Comparison of ENCODE assay signal across 8 cellular contexts in genomic region chr6:33248932-33249731, GRCh38. TPM values are rescaled to one million over a fixed set of nuclear protein-coding genes. Genes with fewer than 3 reads are reported as not detected.
A peak's percentile ranks its signal among the peaks of the same experiment; 100 is the strongest.
DNase-seq lines count a peak whose midpoint lies in the region; ATAC-seq and TF ChIP-seq lines count a peak whose summit lies in the region.

No MANE protein-coding gene starts in this region.

- H3K27ac ChIP-seq in dorsolateral prefrontal cortex (peak overlapping the region; percentile 67 to 96 (median 90)), right lobe of liver (peak overlapping the region; percentile 75 to 86 (median 85))

- TF ChIP-seq POLR2A in right lobe of liver (IDR thresholded peaks at IDR 0.05) = peak; percentile 85

- peak overlapping the region; percentile 91 to 97 (median 96) for H3K27ac Mint-ChIP-seq in CD14-positive monocyte
- peak overlapping the region; percentile 90 for H3K27ac Mint-ChIP-seq in activated CD4-positive, alpha-beta memory T cell treated with anti-CD3 and anti-CD28 coated beads for 36 hours

- peaks cover 0 to 17% (median 7%) of the 10 kb centered on the region in 4 donors for H3K4me1 ChIP-seq in right lobe of liver

- H3K36me3 Mint-ChIP-seq in CD14-positive monocyte = peaks cover 19 to 21% of the 10 kb centered on the region in 2 donors
- peaks cover 28% of the 10 kb centered on the region for H3K36me3 Mint-ChIP-seq in activated CD4-positive, alpha-beta memory T cell treated with anti-CD3 and anti-CD28 coated beads for 36 hours

- intact Hi-C loops in CD14-positive monocyte (cut with micrococcal nuclease) = loop anchor here (2.0 to 10.0 kb wide), 10 partner anchors 37 to 314 kb away; partner anchors contain the start of genes COL11A2 (in 1 of the 2), RXRB (in 1 of the 2) and SLC39A7 (in 1 of the 2)
- intact Hi-C loops in activated CD4-positive, alpha-beta memory T cell treated with anti-CD3 and anti-CD28 coated beads for 36 hours (cut with micrococcal nuclease) = loop anchor here (1.0 to 2.0 kb wide), 9 partner anchors 22 to 234 kb away; partner anchors contain the start of genes KIFC1, PFDN6, RXRB and SLC39A7
- intact Hi-C loops in dorsolateral prefrontal cortex (cut with DNase I) = loop anchor here (1.0 to 5.0 kb wide), 10 partner anchors 22 to 362 kb away; partner anchors contain the start of genes RXRB (in 2 of the 2), SLC39A7 (in 2 of the 2) and VPS52 (in 1 of the 2)
- intact Hi-C loops in right lobe of liver (cut with DNase I) = loop anchor here (5.0 to 10.0 kb wide), 2 partner anchors 82 to 84 kb away; no protein-coding TSS in a partner anchor

- H3K27me3 Mint-ChIP-seq in CD14-positive monocyte (ENCODE audit: low read depth in 3 of 3) = peaks cover 7 to 13% (median 7%) of the 10 kb centered on the region in 3 donors
- H3K27me3 Mint-ChIP-seq in activated CD4-positive, alpha-beta memory T cell treated with anti-CD3 and anti-CD28 coated beads for 36 hours = peaks cover 3% of the 10 kb centered on the region

- no peak for TF ChIP-seq CTCF in CD14-positive monocyte (IDR thresholded peaks at IDR 0.05)
- TF ChIP-seq CTCF in dorsolateral prefrontal cortex (IDR thresholded peaks at IDR 0.05 in 54 of 56, conservative IDR thresholded peaks at IDR 0.05 in 2 of 56; ENCODE audit: low read depth in 1 of 56, partially characterized antibody in 56 of 56) = peak in 53 of 56 donors; percentile 34 to 76 (median 53)
- peak in 3 of 4 donors; percentile 30 to 41 (median 35) for TF ChIP-seq CTCF in right lobe of liver (IDR thresholded peaks at IDR 0.05)

- ATAC-seq in GM19395 (IDR thresholded peaks at IDR 0.05; ENCODE audit: unreplicated experiment) = peak; percentile 88
- ATAC-seq in HG03565 (IDR thresholded peaks at IDR 0.05; ENCODE audit: unreplicated experiment) = peak; percentile 90
- ATAC-seq in right lobe of liver = peak; percentile 91 to 95 (median 94)

- no peaks in the 10 kb centered on the region for H3K27me3 ChIP-seq in dorsolateral prefrontal cortex
- H3K27me3 ChIP-seq in right lobe of liver = no peaks in the 10 kb centered on the region

- H3K4me3 ChIP-seq in dorsolateral prefrontal cortex = peak overlapping the region; percentile 46 to 100 (median 72)
- peak overlapping the region; percentile 52 to 58 (median 55) for H3K4me3 ChIP-seq in right lobe of liver

- peak overlapping the region; percentile 81 to 92 for H3K4me3 Mint-ChIP-seq in CD14-positive monocyte
- peak overlapping the region; percentile 88 for H3K4me3 Mint-ChIP-seq in activated CD4-positive, alpha-beta memory T cell treated with anti-CD3 and anti-CD28 coated beads for 36 hours

- peaks cover 0 to 5% (median 0%) of the 10 kb centered on the region in 4 donors for H3K36me3 ChIP-seq in right lobe of liver

- CTCF ChIA-PET in activated CD4-positive, alpha-beta memory T cell treated with anti-CD3 and anti-CD28 coated beads for 36 hours (lab: Charles Lee) = interaction anchor here (0.6 to 8.1 kb wide), 43 partner anchors 8 to 315 kb away, joined by 3 to 101 read pairs (median 4); partner anchors contain the start of genes B3GALT4, HLA-DMB, HLA-DPB1 and RGL2

- DNase-seq in CD14-positive monocyte (ENCODE audit: low spot score) = peak; percentile 97
- peak; percentile 98 for DNase-seq in NCI-H774 (lab: John Stamatoyannopoulos, UW)
- DNase-seq in activated CD4-positive, alpha-beta memory T cell treated with anti-CD3 and anti-CD28 coated beads for 36 hours = peak; percentile 99
- DNase-seq in dorsolateral prefrontal cortex = peak; percentile 86 to 99 (median 98)
- DNase-seq in right lobe of liver = peak; percentile 97 to 99 (median 98)
- peak; percentile 89 to 94 for DNase-seq in stimulated activated CD4-positive, alpha-beta T cell treated with anti-CD3 and anti-CD28 coated beads, Interleukin-4, amount 100 ng/mL, for 4 hours

- H3K4me1 Mint-ChIP-seq in CD14-positive monocyte = peaks cover 32% of the 10 kb centered on the region
- peaks cover 43% of the 10 kb centered on the region for H3K4me1 Mint-ChIP-seq in activated CD4-positive, alpha-beta memory T cell treated with anti-CD3 and anti-CD28 coated beads for 36 hours (ENCODE audit: low read depth)

- H3K9me3 ChIP-seq in right lobe of liver = no peaks in the 10 kb centered on the region

- 2% methylated on average over 12 of the region's 58 CpGs for WGBS in right lobe of liver (ENCODE audit: insufficient coverage, low coverage, low lambda C conversion rate, missing lambda C conversion rate)

- H3K9me3 Mint-ChIP-seq in CD14-positive monocyte = no peaks in the 10 kb centered on the region
- H3K9me3 Mint-ChIP-seq in activated CD4-positive, alpha-beta memory T cell treated with anti-CD3 and anti-CD28 coated beads for 36 hours = no peaks in the 10 kb centered on the region

- POLR2A ChIA-PET in activated CD4-positive, alpha-beta memory T cell treated with anti-CD3 and anti-CD28 coated beads for 36 hours (lab: Charles Lee) = interaction anchor here (0.7 to 3.2 kb wide), 12 partner anchors 12 to 354 kb away, joined by 3 to 13 read pairs (median 6); partner anchors contain the start of genes B3GALT4, HSD17B8, RING1 and RPS18

RNA-seq across cellular contexts. Expression of gene VPS52, which starts 22.5 kb away (rescaled TPM):
- polyA plus RNA-seq in CD14-positive monocyte = 10 to 100 TPM; 11.0 to 14.5 TPM
- 10 to 100 TPM; 32.7 to 33.7 TPM for total RNA-seq in activated CD4-positive, alpha-beta memory T cell treated with anti-CD3 and anti-CD28 coated beads for 36 hours
- 100 to 1,000 TPM in 1 of 120 experiments, 10 to 100 TPM in 119; 48.4 to 108 (median 68.9) TPM for total RNA-seq in dorsolateral prefrontal cortex
- 10 to 100 TPM; 16.4 to 35.1 (median 27.5) TPM for total RNA-seq in right lobe of liver

RNA-seq across cellular contexts. Expression of gene RPS18, which starts 22.7 kb away (rescaled TPM):
- polyA plus RNA-seq in CD14-positive monocyte = 1,000 to 10,000 TPM; 2,430 to 2,894 TPM
- 1,000 to 10,000 TPM; 4,372 to 4,391 TPM for total RNA-seq in activated CD4-positive, alpha-beta memory T cell treated with anti-CD3 and anti-CD28 coated beads for 36 hours
- total RNA-seq in dorsolateral prefrontal cortex (100 to 1,000 TPM; 295 to 726 (median 479) TPM), right lobe of liver (100 to 1,000 TPM; 504 to 932 (median 612) TPM)

RNA-seq across cellular contexts. Expression of gene B3GALT4, which starts 27.8 kb away (rescaled TPM):
- polyA plus RNA-seq in CD14-positive monocyte = 10 to 100 TPM; 28.5 to 32.2 TPM
- 1 to 10 TPM; 5.9 to 6.7 TPM for total RNA-seq in activated CD4-positive, alpha-beta memory T cell treated with anti-CD3 and anti-CD28 coated beads for 36 hours
- total RNA-seq in dorsolateral prefrontal cortex = 10 to 100 TPM in 42 of 120 experiments, 1 to 10 TPM in 78; 4.4 to 15.9 (median 9.3) TPM
- total RNA-seq in right lobe of liver = 1 to 10 TPM in 4 of 6 experiments, under 1 TPM in 2; 0.79 to 1.7 (median 1.4) TPM

RNA-seq across cellular contexts. Expression of gene WDR46, which starts 39.9 kb away (rescaled TPM):
- 10 to 100 TPM; 33.3 to 37.3 TPM for polyA plus RNA-seq in CD14-positive monocyte
- total RNA-seq in activated CD4-positive, alpha-beta memory T cell treated with anti-CD3 and anti-CD28 coated beads for 36 hours = 10 to 100 TPM; 59.4 to 60.7 TPM
- total RNA-seq in dorsolateral prefrontal cortex (10 to 100 TPM; 14.7 to 53.7 (median 30.1) TPM), right lobe of liver (10 to 100 TPM; 13.1 to 35.2 (median 23.9) TPM)

RNA-seq across cellular contexts. Expression of gene PFDN6, which starts 40.3 kb away (rescaled TPM):
- polyA plus RNA-seq in CD14-positive monocyte = 10 to 100 TPM; 26.0 to 28.4 TPM
- total RNA-seq in activated CD4-positive, alpha-beta memory T cell treated with anti-CD3 and anti-CD28 coated beads for 36 hours = 10 to 100 TPM; 78.5 to 90.9 TPM
- total RNA-seq in dorsolateral prefrontal cortex = 10 to 100 TPM; 29.1 to 82.4 (median 59.2) TPM
- 10 to 100 TPM; 23.8 to 35.2 (median 27.5) TPM for total RNA-seq in right lobe of liver

Comparison
In these comparisons a context has a peak if more than half of its experiments do, and no peak if none do; other contexts are left out.
1. Peak in every context shown above with its lines: DNase-seq, ATAC-seq, H3K4me3 ChIP-seq and H3K27ac ChIP-seq.
2. RNA of gene RPS18, which starts 22.7 kb away (total RNA-seq): 4,372 to 4,391 TPM in activated CD4-positive, alpha-beta memory T cell treated with anti-CD3 and anti-CD28 coated beads for 36 hours; 504 to 932 TPM in right lobe of liver and 295 to 726 TPM in dorsolateral prefrontal cortex; every median in the first group is over 4 times any median in the second.